ENCODE assay signal across 31 cellular contexts in the genomic region with DNA sequence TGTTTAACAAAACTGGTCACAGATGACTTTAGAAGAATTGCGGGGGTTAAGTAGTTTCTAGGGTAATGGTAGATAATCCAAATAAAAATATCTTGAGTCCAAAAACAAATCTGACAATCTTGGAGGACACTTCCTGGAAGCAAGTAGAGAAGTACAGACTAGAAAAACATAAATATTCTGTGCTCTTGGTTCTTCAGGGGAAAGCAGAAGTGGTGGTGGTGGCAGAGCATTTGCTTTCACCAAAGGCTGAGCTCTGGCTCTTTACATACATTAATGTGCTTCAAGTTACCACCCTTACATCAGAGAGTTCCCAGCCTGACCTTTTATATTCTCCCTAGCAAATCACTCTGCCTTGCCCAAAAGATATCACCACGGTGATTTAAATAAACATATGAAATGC. TPM values are rescaled to one million over a fixed set of nuclear protein-coding genes. Genes with fewer than 3 reads are reported as not detected.
"Had no signal": no experiment of that assay in that cellular context is flagged by ENCODE, and none has a peak within 500 bp of the region (broad histone marks: within the 10 kb centered on the region; RNA-seq: fewer than 3 reads in every experiment).

No MANE protein-coding gene starts in this region.

- H3K27me3 ChIP-seq: adrenal gland, body of pancreas, esophagus muscularis mucosa, foreskin keratinocyte, gastrocnemius medialis had no signal

- H3K9me3 ChIP-seq: adrenal gland, body of pancreas, esophagus muscularis mucosa, gastrocnemius medialis had no signal

- H3K27ac ChIP-seq: adrenal gland, body of pancreas, esophagus muscularis mucosa, foreskin keratinocyte, gastrocnemius medialis, VCaP had no signal

- H3K4me1 ChIP-seq: adrenal gland, body of pancreas, esophagus muscularis mucosa, foreskin keratinocyte, gastrocnemius medialis had no signal

- ATAC-seq: activated T-cell treated with anti-CD3 and anti-CD28 coated beads, Interleukin-2, amount 50 U/mL, for 72 hours; body of pancreas; effector memory CD8-positive, alpha-beta T cell; foreskin keratinocyte; gastrocnemius medialis; WTC11 had no signal

- DNase-seq: activated CD4-positive, alpha-beta memory T cell treated with anti-CD3 and anti-CD28 coated beads, Interleukin-2, amount 10 ng/mL, durations not matched to agents 7 days and 5 days; activated CD4-positive, alpha-beta T cell treated with anti-CD3 and anti-CD28 coated beads for 1 hour; activated CD4-positive, alpha-beta T cell treated with anti-CD3 and anti-CD28 coated beads for 4 hours; activated CD4-positive, alpha-beta T cell treated with anti-CD3 and anti-CD28 coated beads, Interleukin-2, amount 10 ng/mL, durations not matched to agents 7 days and 5 days; activated CD4-positive, alpha-beta T cell treated with anti-CD3 and anti-CD28 coated beads, Interleukin-2, amount 50 U/mL, for 4 hours; activated CD8-positive, alpha-beta memory T cell treated with anti-CD3 and anti-CD28 coated beads, Interleukin-2, amount 50 U/mL, for 48 hours; activated gamma-delta T cell; activated naive CD4-positive, alpha-beta T cell treated with anti-CD3 and anti-CD28 coated beads, Interleukin-2, amount 50 U/mL, for 16 hours; activated naive CD4-positive, alpha-beta T cell treated with Interleukin-2 at 50 U/mL for 16 hours; activated T-cell treated with anti-CD3 and anti-CD28 coated beads for 4 hours; activated T-cell treated with anti-CD3 and anti-CD28 coated beads, Interleukin-2, amount 50 U/mL, for 24 hours; activated T-cell treated with anti-CD3 and anti-CD28 coated beads, Interleukin-2, amount 50 U/mL, for 72 hours; adrenal gland; amygdala; aorta; body of pancreas; caudate nucleus; cortex of kidney; dermis blood vessel endothelial cell; effector CD4-positive, alpha-beta T cell; effector memory CD8-positive, alpha-beta T cell; erythroblast; foreskin keratinocyte; gastrocnemius medialis; hippocampal formation; T-helper 2 cell had no signal

- FAIRE-seq: colon, TTC549 had no signal

- H3K36me3 ChIP-seq: adrenal gland, esophagus muscularis mucosa, gastrocnemius medialis had no signal

- H3K4me3 ChIP-seq: adrenal gland, body of pancreas, esophagus muscularis mucosa, gastrocnemius medialis had no signal

RNA-seq across cellular contexts. Expression of a gene that starts 15.4 kb away (rescaled TPM):
- total RNA-seq: activated CD4-positive, alpha-beta memory T cell treated with anti-CD3 and anti-CD28 coated beads, Interleukin-2, amount 10 ng/mL, durations not matched to agents 7 days and 5 days; activated CD4-positive, alpha-beta T cell treated with anti-CD3 and anti-CD28 coated beads, Interleukin-2, amount 10 ng/mL, durations not matched to agents 7 days and 5 days; activated T-cell treated with anti-CD3 and anti-CD28 coated beads, Interleukin-2, amount 50 U/mL, for 72 hours had no signal
